Comparison of ENCODE assay signal across 20 cellular contexts in genomic region chr7:142657376-142657775, GRCh38.
DNase-seq lines count a peak whose midpoint lies in the region; ATAC-seq and TF ChIP-seq lines count a peak whose summit lies in the region.
"Had no signal": no experiment of that assay in that cellular context is flagged by ENCODE, and none has a peak within 500 bp of the region (broad histone marks: within the 10 kb centered on the region; RNA-seq: fewer than 3 reads in every experiment).

No MANE protein-coding gene starts in this region.

- H3K4me1 Mint-ChIP-seq in endothelial cell (ENCODE audit: unreplicated experiment) = no peaks in the 10 kb centered on the region
- H3K4me1 Mint-ChIP-seq: CD14-positive monocyte had no signal

- H3K27ac Mint-ChIP-seq in endothelial cell (ENCODE audit: unreplicated experiment) = no peak overlapping the region
- H3K27ac Mint-ChIP-seq: CD14-positive monocyte had no signal

- DNase-seq in SK-MEL-5 (ENCODE audit: low read depth, low spot score) (peak; percentile 87), foreskin melanocyte (peak; percentile 54), sciatic nerve (ENCODE audit: low spot score) (no peak), tibial nerve (ENCODE audit: low spot score in 2 of 2) (no peak), SHP77 (lab: John Stamatoyannopoulos, UW) (no peak), hepatic stellate cell (ENCODE audit: low spot score) (no peak), endothelial cell (ENCODE audit: low spot score) (no peak), HuH-7 (ENCODE audit: low spot score) (no peak)
- DNase-seq: 8988T; ACHN; BE2C; C1 segment of cervical spinal cord; CD4-positive, alpha-beta memory T cell; CD4-positive, CD25-positive, alpha-beta regulatory T cell; CD8-positive, alpha-beta memory T cell; DMS 273 treated with DMSO at 0.1 percent for 48 hours; DMS79 treated with DMSO at 0.1 percent for 48 hours; GF-D8 had no signal

- peak overlapping the region in 3 of 4 donors; percentile 27 to 71 (median 67) for H3K27ac ChIP-seq in tibial nerve
- H3K27ac ChIP-seq: BLaER1 had no signal

- H3K27me3 ChIP-seq in tibial nerve = no peaks in the 10 kb centered on the region
- H3K27me3 ChIP-seq: BE2C, BLaER1 had no signal

- no peaks in the 10 kb centered on the region for H3K4me1 ChIP-seq in tibial nerve
- H3K4me1 ChIP-seq: BE2C, BLaER1 had no signal

- H3K36me3 ChIP-seq in tibial nerve = no peaks in the 10 kb centered on the region
- H3K36me3 ChIP-seq: BE2C, BLaER1 had no signal

- H3K4me3 ChIP-seq in tibial nerve = no peak overlapping the region
- H3K4me3 ChIP-seq: BLaER1 had no signal

- H3K9me3 ChIP-seq in tibial nerve = no peaks in the 10 kb centered on the region
- H3K9me3 ChIP-seq: BE2C had no signal

- no peak for TF ChIP-seq POLR2A in tibial nerve (IDR thresholded peaks at IDR 0.05)

- H3K9me3 Mint-ChIP-seq in endothelial cell (ENCODE audit: unreplicated experiment) = no peaks in the 10 kb centered on the region
- H3K9me3 Mint-ChIP-seq: CD4-positive, alpha-beta memory T cell; CD8-positive, alpha-beta memory T cell had no signal

- H3K36me3 Mint-ChIP-seq in endothelial cell (ENCODE audit: low read depth, unreplicated experiment) = no peaks in the 10 kb centered on the region
- H3K36me3 Mint-ChIP-seq: CD14-positive monocyte; CD4-positive, alpha-beta memory T cell; CD8-positive, alpha-beta memory T cell had no signal

- TF ChIP-seq EP300 in tibial nerve (IDR thresholded peaks at IDR 0.05) = peak in 1 of 2 donors; percentile 50

- ATAC-seq in sciatic nerve = peak; percentile 51

- in situ Hi-C loops in SK-MEL-5 (cut with HindIII; ENCODE audit: low pct_unique_long_range_greater_than_20kb, low sequenced_read_pairs) = no loop called here

- intact Hi-C loops in sciatic nerve (cut with DNase I) = no loop called here

- WGBS in tibial nerve, 2 donors = 38 to 41% methylated on average over 1 of the region's 1 CpG

- TF ChIP-seq CTCF in tibial nerve (IDR thresholded peaks at IDR 0.05) (no peak), endothelial cell (IDR thresholded peaks at IDR 0.05; ENCODE audit: unreplicated experiment) (no peak)

- H3K27me3 Mint-ChIP-seq in endothelial cell (ENCODE audit: unreplicated experiment) = no peaks in the 10 kb centered on the region
- H3K27me3 Mint-ChIP-seq: CD4-positive, alpha-beta memory T cell; CD4-positive, CD25-positive, alpha-beta regulatory T cell; CD8-positive, alpha-beta memory T cell had no signal

- no peak overlapping the region for H3K4me3 Mint-ChIP-seq in endothelial cell (ENCODE audit: unreplicated experiment)
- H3K4me3 Mint-ChIP-seq: CD14-positive monocyte; CD4-positive, alpha-beta memory T cell; CD4-positive, CD25-positive, alpha-beta regulatory T cell had no signal

Comparison
In these comparisons a context has a peak if more than half of its experiments do, and no peak if none do; other contexts are left out.
1. DNase-seq: peak in SK-MEL-5 (single experiment) and foreskin melanocyte (single experiment); none in sciatic nerve (single experiment), tibial nerve (0 of 2), SHP77 (0 of 2), hepatic stellate cell (single experiment), endothelial cell (single experiment) and HuH-7 (single experiment).